Comparison of ENCODE assay signal across 8 cellular contexts in genomic region chr2:74454654-74455511, GRCh38. TPM values are rescaled to one million over a fixed set of nuclear protein-coding genes. Genes with fewer than 3 reads are reported as not detected.
A peak's percentile ranks its signal among the peaks of the same experiment; 100 is the strongest.
DNase-seq lines count a peak whose midpoint lies in the region; ATAC-seq and TF ChIP-seq lines count a peak whose summit lies in the region.

TSS of gene INO80B (plus strand) at chr2:74455087. CDS start at chr2:74455117, 30 bp downstream.

- peak within 1 kb of the TSS; percentile 87 for H2AFZ ChIP-seq in DND-41 (ENCODE audit: low read depth, low read length)

- H3K9me3 Mint-ChIP-seq in activated T-helper 17 cell treated with anti-CD3 and anti-CD28 coated beads, Interleukin-2, amount 50 U/mL, for 72 hours, result no peaks in the 10 kb centered on the region
- H3K9me3 Mint-ChIP-seq in naive thymus-derived CD8-positive, alpha-beta T cell, result no peaks in the 10 kb centered on the region

- CTCF ChIA-PET in RWPE1 (lab: Yijun Ruan, JAX), result interaction anchor here (0.6 to 1.2 kb wide), 5 partner anchors 12 to 77 kb away, joined by 3 to 5 read pairs (median 3); no protein-coding TSS in a partner anchor

- peak; percentile 37 for ATAC-seq in DND-41 (ENCODE audit: insufficient read depth, low read depth)
- peak; percentile 65 for ATAC-seq in activated T-helper 17 cell treated with anti-CD3 and anti-CD28 coated beads, Interleukin-2, amount 50 U/mL, for 72 hours (replicated peaks)
- peak; percentile 29 to 30 for ATAC-seq in naive thymus-derived CD8-positive, alpha-beta T cell

- peaks cover 46% of the 10 kb centered on the region for H3K4me1 Mint-ChIP-seq in activated T-helper 17 cell treated with anti-CD3 and anti-CD28 coated beads, Interleukin-2, amount 50 U/mL, for 72 hours
- peaks cover 34 to 66% (median 60%) of the 10 kb centered on the region in 4 donors for H3K4me1 Mint-ChIP-seq in naive thymus-derived CD8-positive, alpha-beta T cell

- no peaks in the 10 kb centered on the region for H3K27me3 ChIP-seq in DND-41 (ENCODE audit: insufficient read depth, low read length, poor library complexity)

- H3K4me1 ChIP-seq in DND-41 (ENCODE audit: insufficient read depth, low read length), result peaks cover 62% of the 10 kb centered on the region

- H4K20me1 ChIP-seq in DND-41 (ENCODE audit: insufficient read depth, low read length), result no peaks in the 10 kb centered on the region

- peaks cover 41% of the 10 kb centered on the region for H3K36me3 Mint-ChIP-seq in activated T-helper 17 cell treated with anti-CD3 and anti-CD28 coated beads, Interleukin-2, amount 50 U/mL, for 72 hours (ENCODE audit: low read depth)
- peaks cover 0 to 11% (median 0%) of the 10 kb centered on the region in 3 donors for H3K36me3 Mint-ChIP-seq in naive thymus-derived CD8-positive, alpha-beta T cell

- TF ChIP-seq CTCF in DND-41 (IDR thresholded peaks at IDR 0.05; ENCODE audit: borderline replicate concordance, extremely low read depth, low read length, poor library complexity, severe bottlenecking), result no peak
- TF ChIP-seq CTCF in LNCaP clone FGC (IDR thresholded peaks at IDR 0.05; ENCODE audit: control insufficient read depth, extremely low read depth, insufficient read depth), result no peak
- no peak for TF ChIP-seq CTCF in RWPE1 (conservative IDR thresholded peaks at IDR 0.05; ENCODE audit: low read depth)

- peak within 1 kb of the TSS; percentile 95 for H3K4me2 ChIP-seq in DND-41 (ENCODE audit: insufficient read depth, low read length)

- H3K4me3 Mint-ChIP-seq in activated T-helper 17 cell treated with anti-CD3 and anti-CD28 coated beads, Interleukin-2, amount 50 U/mL, for 72 hours, result peak within 1 kb of the TSS; percentile 100
- H3K4me3 Mint-ChIP-seq in naive thymus-derived CD8-positive, alpha-beta T cell, result peak within 1 kb of the TSS; percentile 91 to 100 (median 99)

- POLR2A ChIA-PET in RWPE1 (lab: Yijun Ruan, JAX; ENCODE audit: low non-redundant PET), result interaction anchor here (0.5 to 1.0 kb wide), 2 partner anchors 12 kb away, joined by 4 to 8 read pairs; no protein-coding TSS in a partner anchor
- POLR2A ChIA-PET in naive thymus-derived CD8-positive, alpha-beta T cell (lab: Charles Lee), result interaction anchor here (0.5 to 9.8 kb wide), 19 partner anchors 10 to 1221 kb away, joined by 3 to 172 read pairs (median 4); partner anchors contain the start of genes AUP1, C2orf81, CCDC142 and CCT7

- H3K27me3 Mint-ChIP-seq in activated T-helper 17 cell treated with anti-CD3 and anti-CD28 coated beads, Interleukin-2, amount 50 U/mL, for 72 hours, result no peaks in the 10 kb centered on the region
- H3K27me3 Mint-ChIP-seq in naive thymus-derived CD8-positive, alpha-beta T cell, result peaks cover 0 to 2% (median 0%) of the 10 kb centered on the region in 5 donors

- H3K4me3 ChIP-seq in DND-41 (ENCODE audit: low read depth in 1 of 2, low read length in 2 of 2), result peak within 1 kb of the TSS; percentile 54 to 77
- H3K4me3 ChIP-seq in LNCaP clone FGC (ENCODE audit: low read depth, low read length), result peak within 1 kb of the TSS; percentile 77

- peaks cover 35% of the 10 kb centered on the region for H3K79me2 ChIP-seq in DND-41 (ENCODE audit: insufficient read depth, low read length)

- DNase-seq in DND-41 (peak; percentile 96), GOT3 (lab: John Stamatoyannopoulos, UW) (peak; percentile 92), LNCaP clone FGC (ENCODE audit: low read depth) (peak; percentile 86), RWPE1 (ENCODE audit: low spot score) (peak; percentile 88), fibroblast of gingiva (ENCODE audit: low read depth) (peak; percentile 97)
- peak; percentile 85 to 99 (median 97) for DNase-seq in naive thymus-derived CD8-positive, alpha-beta T cell
- DNase-seq in stimulated activated naive CD4-positive, alpha-beta T cell (lab: John Stamatoyannopoulos, UW), result peak; percentile 93 to 97 (median 96)

- peaks cover 4% of the 10 kb centered on the region; the same call in 1 of the 2 replicates for H3K36me3 ChIP-seq in DND-41 (ENCODE audit: insufficient read depth, low read length)

- peak within 1 kb of the TSS; percentile 59 for H3K9ac ChIP-seq in DND-41 (ENCODE audit: low read depth, low read length)

- H3K27ac Mint-ChIP-seq in activated T-helper 17 cell treated with anti-CD3 and anti-CD28 coated beads, Interleukin-2, amount 50 U/mL, for 72 hours, result peak within 1 kb of the TSS; percentile 99
- peak within 1 kb of the TSS; percentile 94 to 100 (median 100) for H3K27ac Mint-ChIP-seq in naive thymus-derived CD8-positive, alpha-beta T cell

- H3K27ac ChIP-seq in DND-41 (ENCODE audit: low read length), result peak within 1 kb of the TSS; percentile 81
- H3K27ac ChIP-seq in RWPE1, result peak within 1 kb of the TSS; percentile 62

- H3K9me3 ChIP-seq in DND-41 (ENCODE audit: insufficient read depth, low read length, severe bottlenecking), result no peaks in the 10 kb centered on the region

RNA-seq across cellular contexts. Expression of gene INO80B, which starts in this region (rescaled TPM):
- 10 to 100 TPM; 27.8 to 37.9 TPM for total RNA-seq in activated T-helper 17 cell treated with anti-CD3 and anti-CD28 coated beads, Interleukin-2, amount 50 U/mL, for 72 hours
- 10 to 100 TPM; 93.6 to 93.8 TPM for total RNA-seq in naive thymus-derived CD8-positive, alpha-beta T cell
- 1 to 10 TPM; 8.1 to 9.4 (median 8.2) TPM for polyA plus RNA-seq in naive thymus-derived CD8-positive, alpha-beta T cell

Comparison
In these comparisons a context has a peak if more than half of its experiments do, and no peak if none do; other contexts are left out.
1. Peak in every context shown above with its lines: DNase-seq, ATAC-seq, H3K4me3 ChIP-seq and H3K27ac ChIP-seq.